24 cellular contexts compared by ENCODE assay signal in genomic region chr2:51996569-51996917, GRCh38.
"Had no signal": no experiment of that assay in that cellular context is flagged by ENCODE, and none has a peak within 500 bp of the region (broad histone marks: within the 10 kb centered on the region; RNA-seq: fewer than 3 reads in every experiment).

No MANE protein-coding gene starts in this region.

- H3K27ac Mint-ChIP-seq: naive thymus-derived CD8-positive, alpha-beta T cell; progenitor cell of endocrine pancreas; stimulated activated effector memory CD8-positive, alpha-beta T cell treated with anti-CD3 and anti-CD28 coated beads, Interleukin-12 subunit alpha, Interleukin-12 subunit beta, amount 100 ng/mL, for 72 hours; stimulated activated naive CD8-positive, alpha-beta T cell treated with anti-CD3 and anti-CD28 coated beads, Interleukin-15, Interleukin-2, amounts not matched to agents 100 ng/mL and 50 ng/mL, for 24 hours had no signal

- H3K36me3 ChIP-seq: heart right ventricle, neutrophil, ovary, tibial nerve, upper lobe of right lung had no signal

- DNase-seq: central memory CD4-positive, alpha-beta T cell; dorsolateral prefrontal cortex; effector CD8-positive, alpha-beta T cell; foreskin melanocyte; heart right ventricle; hypothalamus; islet precursor cell; mammary epithelial cell; mucosa of descending colon; naive thymus-derived CD8-positive, alpha-beta T cell; ovary; right cardiac atrium; stimulated activated CD4-positive, alpha-beta T cell treated with anti-CD3 and anti-CD28 coated beads, Interleukin-4, amount 100 ng/mL, for 1 hour; stimulated activated CD8-positive, alpha-beta memory T cell treated with anti-CD3 and anti-CD28 coated beads, Interleukin-4, amount 100 ng/mL, for 48 hours; testis; upper lobe of right lung had no signal

- H3K36me3 Mint-ChIP-seq: naive thymus-derived CD8-positive, alpha-beta T cell; stimulated activated effector memory CD8-positive, alpha-beta T cell treated with anti-CD3 and anti-CD28 coated beads, Interleukin-12 subunit alpha, Interleukin-12 subunit beta, amount 100 ng/mL, for 72 hours had no signal

- H3K27me3 ChIP-seq: dorsolateral prefrontal cortex, heart right ventricle, neutrophil, ovary, testis, tibial nerve, upper lobe of right lung had no signal

- H3K27ac ChIP-seq: coronary artery, dorsolateral prefrontal cortex, heart right ventricle, neutrophil, ovary, testis, tibial nerve, upper lobe of right lung had no signal

- H3K4me1 ChIP-seq: testis, tibial nerve, upper lobe of right lung had no signal

- H3K4me3 ChIP-seq: coronary artery, dorsolateral prefrontal cortex, heart right ventricle, mucosa of descending colon, ovary, testis, tibial nerve, upper lobe of right lung had no signal

- ATAC-seq: esophagus mucosa; heart right ventricle; left lobe of liver; mucosa of descending colon; naive thymus-derived CD8-positive, alpha-beta T cell; right cardiac atrium; stimulated activated effector memory CD8-positive, alpha-beta T cell treated with anti-CD3 and anti-CD28 coated beads, Interleukin-12 subunit alpha, Interleukin-12 subunit beta, amount 100 ng/mL, for 72 hours; upper lobe of right lung had no signal

- H3K4me3 Mint-ChIP-seq: naive thymus-derived CD8-positive, alpha-beta T cell; stimulated activated effector memory CD8-positive, alpha-beta T cell treated with anti-CD3 and anti-CD28 coated beads, Interleukin-12 subunit alpha, Interleukin-12 subunit beta, amount 100 ng/mL, for 72 hours; stimulated activated naive CD8-positive, alpha-beta T cell treated with anti-CD3 and anti-CD28 coated beads, Interleukin-15, Interleukin-2, amounts not matched to agents 100 ng/mL and 50 ng/mL, for 24 hours had no signal

- H3K27me3 Mint-ChIP-seq: naive thymus-derived CD8-positive, alpha-beta T cell; progenitor cell of endocrine pancreas; stimulated activated naive CD8-positive, alpha-beta T cell treated with anti-CD3 and anti-CD28 coated beads, Interleukin-15, Interleukin-2, amounts not matched to agents 100 ng/mL and 50 ng/mL, for 24 hours had no signal

- H3K9me3 ChIP-seq: mucosa of descending colon, neutrophil, ovary, testis, tibial nerve, upper lobe of right lung had no signal

- H3K4me1 Mint-ChIP-seq: stimulated activated effector memory CD8-positive, alpha-beta T cell treated with anti-CD3 and anti-CD28 coated beads, Interleukin-12 subunit alpha, Interleukin-12 subunit beta, amount 100 ng/mL, for 72 hours had no signal
